In genomic region chr22:29267858-29268510, GRCh38 we compare ENCODE assay signal across 8 cellular contexts. TPM values are rescaled to one million over a fixed set of nuclear protein-coding genes. Genes with fewer than 3 reads are reported as not detected.
A peak's percentile ranks its signal among the peaks of the same experiment; 100 is the strongest.
DNase-seq lines count a peak whose midpoint lies in the region; ATAC-seq and TF ChIP-seq lines count a peak whose summit lies in the region.

TSS of gene EWSR1 (plus strand) at chr22:29268268. CDS start at chr22:29268337, 69 bp downstream.
TSS of gene RHBDD3 (minus strand) at chr22:29267981. CDS start at chr22:29265626, 2,355 bp downstream.

- H3K27me3 ChIP-seq in gastroesophageal sphincter (no peaks in the 10 kb centered on the region), neutrophil (no peaks in the 10 kb centered on the region)

- CTCF ChIA-PET in activated naive CD4-positive, alpha-beta T cell treated with anti-CD3 and anti-CD28 coated beads for 36 hours (lab: Charles Lee): no interaction called here

- peaks cover 49% of the 10 kb centered on the region for H3K36me3 Mint-ChIP-seq in HFFc6 (ENCODE audit: low read depth)
- peaks cover 57% of the 10 kb centered on the region for H3K36me3 Mint-ChIP-seq in activated naive CD4-positive, alpha-beta T cell treated with anti-CD3 and anti-CD28 coated beads for 36 hours (ENCODE audit: low read depth)

- ATAC-seq in gastroesophageal sphincter: peak; percentile 97

- peak; percentile 37; the same call in 1 of the 2 replicates for TF ChIP-seq CTCF in HFFc6 (IDR thresholded peaks at IDR 0.05)
- TF ChIP-seq CTCF in NB4 (IDR thresholded peaks at IDR 0.05; ENCODE audit: low read depth, low read length): no peak
- no peak for TF ChIP-seq CTCF in gastroesophageal sphincter (IDR thresholded peaks at IDR 0.05)
- TF ChIP-seq CTCF in neutrophil (IDR thresholded peaks at IDR 0.05): peak; percentile 53
- TF ChIP-seq CTCF in subcutaneous adipose tissue (IDR thresholded peaks at IDR 0.05; ENCODE audit: low read depth): no peak

- peak within 1 kb of the TSS; percentile 95 for H3K4me3 Mint-ChIP-seq in HFFc6
- peak within 1 kb of the TSS; percentile 99 for H3K4me3 Mint-ChIP-seq in activated naive CD4-positive, alpha-beta T cell treated with anti-CD3 and anti-CD28 coated beads for 36 hours

- no peaks in the 10 kb centered on the region for H3K9me3 Mint-ChIP-seq in HFFc6
- H3K9me3 Mint-ChIP-seq in activated naive CD4-positive, alpha-beta T cell treated with anti-CD3 and anti-CD28 coated beads for 36 hours: no peaks in the 10 kb centered on the region

- DNase-seq in GM04503 (ENCODE audit: low read depth) (peak; percentile 82), HFFc6 (peak; percentile 97), NB4 (ENCODE audit: low read depth) (peak; percentile 97), SK-N-DZ (ENCODE audit: low spot score) (peak; percentile 97)
- DNase-seq in activated naive CD4-positive, alpha-beta T cell treated with anti-CD3 and anti-CD28 coated beads for 36 hours: peak; percentile 94

- no peaks in the 10 kb centered on the region for H3K9me3 ChIP-seq in gastroesophageal sphincter
- no peaks in the 10 kb centered on the region for H3K9me3 ChIP-seq in neutrophil

- WGBS in gastroesophageal sphincter (ENCODE audit: low coverage in 1 of 2), 2 donors: 0 to 2% methylated on average over 1 to 11 of the region's 67 CpGs

- intact Hi-C loops in activated naive CD4-positive, alpha-beta T cell treated with anti-CD3 and anti-CD28 coated beads for 36 hours (cut with micrococcal nuclease): loop anchor here (1.0 to 2.0 kb wide), 3 partner anchors 285 to 527 kb away; partner anchors contain the start of genes CHEK2, THOC5 and ZNRF3

- TF ChIP-seq EP300 in gastroesophageal sphincter (IDR thresholded peaks at IDR 0.05): no peak

- TF ChIP-seq POLR2A in NB4 (IDR thresholded peaks at IDR 0.05; ENCODE audit: extremely low read depth, insufficient read length): peak; percentile 61
- peak; percentile 63 to 67 for TF ChIP-seq POLR2A in gastroesophageal sphincter (IDR thresholded peaks at IDR 0.05)

- H3K27ac Mint-ChIP-seq in HFFc6: peak within 1 kb of the TSS; percentile 99
- peak within 1 kb of the TSS; percentile 100 for H3K27ac Mint-ChIP-seq in activated naive CD4-positive, alpha-beta T cell treated with anti-CD3 and anti-CD28 coated beads for 36 hours

- H3K4me1 Mint-ChIP-seq in HFFc6 (ENCODE audit: low read depth): peaks cover 52% of the 10 kb centered on the region
- peaks cover 39% of the 10 kb centered on the region for H3K4me1 Mint-ChIP-seq in activated naive CD4-positive, alpha-beta T cell treated with anti-CD3 and anti-CD28 coated beads for 36 hours (ENCODE audit: low read depth)

- H3K4me3 ChIP-seq in NB4 (ENCODE audit: low read depth, low read length) (peak within 1 kb of the TSS; percentile 93), gastroesophageal sphincter (peak within 1 kb of the TSS; percentile 70 to 86), neutrophil (ENCODE audit: low read depth in 1 of 2, low read length in 1 of 2) (peak within 1 kb of the TSS; percentile 93 to 99)

- peaks cover 4% of the 10 kb centered on the region for H3K27me3 Mint-ChIP-seq in HFFc6 (ENCODE audit: insufficient read depth)
- no peaks in the 10 kb centered on the region for H3K27me3 Mint-ChIP-seq in activated naive CD4-positive, alpha-beta T cell treated with anti-CD3 and anti-CD28 coated beads for 36 hours (ENCODE audit: low read depth)

- H3K27ac ChIP-seq in gastroesophageal sphincter (peak within 1 kb of the TSS; percentile 94 to 99 (median 96)), neutrophil (peak within 1 kb of the TSS; percentile 98)

- H3K36me3 ChIP-seq in gastroesophageal sphincter: peaks cover 0 to 37% of the 10 kb centered on the region in 2 donors
- H3K36me3 ChIP-seq in neutrophil: peaks cover 19% of the 10 kb centered on the region

- peaks cover 10 to 59% (median 39%) of the 10 kb centered on the region in 3 donors for H3K4me1 ChIP-seq in gastroesophageal sphincter
- peaks cover 37 to 38% of the 10 kb centered on the region in 2 experiments for H3K4me1 ChIP-seq in neutrophil (ENCODE audit: control insufficient read depth in 1 of 2, insufficient read depth in 1 of 2, low read depth in 1 of 2, low read length in 1 of 2)

RNA-seq across cellular contexts. Expression of gene EWSR1, which starts in this region (rescaled TPM):
- 100 to 1,000 TPM; 200 to 291 (median 270) TPM for total RNA-seq in HFFc6 (2021; fragmentation: NEBNext Ultra II Directional; extraction: Animal tissue kit (Norgen Biotek cat#: 25700))
- polyA plus RNA-seq in SK-N-DZ (2014; cell fraction: cytosol; rRNA removed): 186 and 209 TPM in 2 replicates
- polyA plus RNA-seq in SK-N-DZ (2014; cell fraction: nucleus; rRNA removed): 411 and 553 TPM in 2 replicates
- 100 to 1,000 TPM; 274 to 303 TPM for total RNA-seq in activated naive CD4-positive, alpha-beta T cell treated with anti-CD3 and anti-CD28 coated beads for 36 hours
- 100 to 1,000 TPM; 169 to 209 (median 204) TPM for total RNA-seq in gastroesophageal sphincter
- 100 to 1,000 TPM; 132 to 179 (median 168) TPM for total RNA-seq in subcutaneous adipose tissue

RNA-seq across cellular contexts. Expression of gene RHBDD3, which starts in this region (rescaled TPM):
- 10 to 100 TPM; 19.4 to 24.0 (median 21.0) TPM for total RNA-seq in HFFc6 (2021; fragmentation: NEBNext Ultra II Directional; extraction: Animal tissue kit (Norgen Biotek cat#: 25700))
- polyA plus RNA-seq in SK-N-DZ (2014; cell fraction: cytosol; rRNA removed): 92.4 and 120 TPM in 2 replicates
- polyA plus RNA-seq in SK-N-DZ (2014; cell fraction: nucleus; rRNA removed): 74.4 and 98.6 TPM in 2 replicates
- total RNA-seq in activated naive CD4-positive, alpha-beta T cell treated with anti-CD3 and anti-CD28 coated beads for 36 hours: 10 to 100 TPM; 17.6 to 20.5 TPM
- total RNA-seq in gastroesophageal sphincter (10 to 100 TPM in 3 of 4 donors, 1 to 10 TPM in 1; 7.2 to 27.7 (median 19.6) TPM), subcutaneous adipose tissue (10 to 100 TPM in 3 of 4 donors, 1 to 10 TPM in 1; 7.3 to 32.0 (median 14.2) TPM)

Comparison
In these comparisons a context has a peak if more than half of its experiments do, and no peak if none do; other contexts are left out.
1. Peak in every context shown above with its lines: DNase-seq, ATAC-seq, H3K4me3 ChIP-seq and H3K27ac ChIP-seq.
2. CTCF ChIP-seq: peak in HFFc6 (single experiment) and neutrophil (single experiment); none in NB4 (single experiment), gastroesophageal sphincter (0 of 4) and subcutaneous adipose tissue (single experiment).